21 cellular contexts compared by ENCODE assay signal in genomic region chr14:71119832-71120231, GRCh38.
A peak's percentile ranks its signal among the peaks of the same experiment; 100 is the strongest.
DNase-seq lines count a peak whose midpoint lies in the region; ATAC-seq and TF ChIP-seq lines count a peak whose summit lies in the region.
"Had no signal": no experiment of that assay in that cellular context is flagged by ENCODE, and none has a peak within 500 bp of the region (broad histone marks: within the 10 kb centered on the region; RNA-seq: fewer than 3 reads in every experiment).

No MANE protein-coding gene starts in this region.

- peaks cover 38% of the 10 kb centered on the region for H3K4me1 Mint-ChIP-seq in activated naive CD8-positive, alpha-beta T cell treated with anti-CD3 and anti-CD28 coated beads, Interleukin-2, amount 50 U/mL, for 24 hours
- peaks cover 20% of the 10 kb centered on the region for H3K4me1 Mint-ChIP-seq in activated naive CD8-positive, alpha-beta T cell treated with anti-CD3 and anti-CD28 coated beads for 36 hours
- peaks cover 8% of the 10 kb centered on the region; the same call in 2 of the 3 replicates for H3K4me1 Mint-ChIP-seq in GM23338

- H3K4me3 Mint-ChIP-seq in activated naive CD8-positive, alpha-beta T cell treated with anti-CD3 and anti-CD28 coated beads, Interleukin-2, amount 50 U/mL, for 24 hours = no peak overlapping the region
- H3K4me3 Mint-ChIP-seq in activated naive CD8-positive, alpha-beta T cell treated with anti-CD3 and anti-CD28 coated beads for 36 hours = no peak overlapping the region
- no peak overlapping the region for H3K4me3 Mint-ChIP-seq in GM23338

- H3K4me2 ChIP-seq in GM23338 = no peak overlapping the region

- no peak for ATAC-seq in activated naive CD8-positive, alpha-beta T cell treated with anti-CD3 and anti-CD28 coated beads, Interleukin-2, amount 50 U/mL, for 24 hours
- ATAC-seq in GM23338 = no peak
- ATAC-seq: GM12878 had no signal

- no peaks in the 10 kb centered on the region for H4K20me1 ChIP-seq in GM23338 (replicated peaks; ENCODE audit: insufficient read depth)

- H3K27me3 ChIP-seq in GM23338 (ENCODE audit: insufficient read depth) = no peaks in the 10 kb centered on the region
- H3K27me3 ChIP-seq: BE2C had no signal

- no peak overlapping the region for H2AFZ ChIP-seq in GM23338

- H3K4me1 ChIP-seq in GM23338 (ENCODE audit: insufficient read depth) = peaks cover 7% of the 10 kb centered on the region
- H3K4me1 ChIP-seq: BE2C had no signal

- H3K36me3 ChIP-seq in GM23338 (ENCODE audit: insufficient read depth) = no peaks in the 10 kb centered on the region
- H3K36me3 ChIP-seq: BE2C had no signal

- H3K27ac Mint-ChIP-seq in activated naive CD8-positive, alpha-beta T cell treated with anti-CD3 and anti-CD28 coated beads, Interleukin-2, amount 50 U/mL, for 24 hours = peak overlapping the region; percentile 89
- no peak overlapping the region for H3K27ac Mint-ChIP-seq in activated naive CD8-positive, alpha-beta T cell treated with anti-CD3 and anti-CD28 coated beads for 36 hours
- H3K27ac Mint-ChIP-seq in GM23338 = no peak overlapping the region
- H3K27ac Mint-ChIP-seq: CD4-positive, CD25-positive, alpha-beta regulatory T cell had no signal

- no peaks in the 10 kb centered on the region for H3K79me2 ChIP-seq in GM23338 (replicated peaks; ENCODE audit: insufficient read depth)

- no peaks in the 10 kb centered on the region; the same call in 1 of the 2 replicates for H3K9me2 ChIP-seq in GM23338 (ENCODE audit: insufficient read depth)

- no peak for TF ChIP-seq CTCF in GM23338 (conservative IDR thresholded peaks at IDR 0.05; ENCODE audit: low read depth in 2 of 2)

- H3K4me3 ChIP-seq in GM23338 = no peak overlapping the region
- H3K4me3 ChIP-seq: GM12878 had no signal

- H3K9me3 Mint-ChIP-seq in activated naive CD8-positive, alpha-beta T cell treated with anti-CD3 and anti-CD28 coated beads, Interleukin-2, amount 50 U/mL, for 24 hours = no peaks in the 10 kb centered on the region
- no peaks in the 10 kb centered on the region for H3K9me3 Mint-ChIP-seq in activated naive CD8-positive, alpha-beta T cell treated with anti-CD3 and anti-CD28 coated beads for 36 hours
- H3K9me3 Mint-ChIP-seq in GM23338 = peaks cover 38% of the 10 kb centered on the region
- H3K9me3 Mint-ChIP-seq: CD4-positive, CD25-positive, alpha-beta regulatory T cell had no signal

- no peak overlapping the region for H3K27ac ChIP-seq in GM23338 (ENCODE audit: low read depth)
- H3K27ac ChIP-seq: RWPE1 had no signal

- no peak for DNase-seq in activated naive CD8-positive, alpha-beta T cell treated with anti-CD3 and anti-CD28 coated beads, Interleukin-2, amount 50 U/mL, for 24 hours
- no peak for DNase-seq in activated naive CD8-positive, alpha-beta T cell treated with anti-CD3 and anti-CD28 coated beads for 36 hours
- peak; percentile 30 for DNase-seq in RPMI7951 (ENCODE audit: low read depth)
- DNase-seq in fibroblast of peridontal ligament (ENCODE audit: extremely low read depth) = peak; percentile 52
- peak; percentile 50 for DNase-seq in stromal cell of bone marrow (ENCODE audit: low read depth)
- DNase-seq in mesenteric fat pad (ENCODE audit: low spot score) = no peak
- no peak for DNase-seq in foreskin melanocyte
- DNase-seq in GM23338 (ENCODE audit: low spot score) = no peak
- DNase-seq: BE2C; CD4-positive, CD25-positive, alpha-beta regulatory T cell; DMS153; KG1; MV-4-11; NCI-H1417; NCI-H187; NCI-H2107; NCI-H510A treated with DMSO at 0.1 percent for 48 hours; NCI-H774; OCI-M1 had no signal

- no peaks in the 10 kb centered on the region for H3F3A ChIP-seq in GM23338 (replicated peaks; ENCODE audit: low read depth)

- no peaks in the 10 kb centered on the region for H3K27me3 Mint-ChIP-seq in activated naive CD8-positive, alpha-beta T cell treated with anti-CD3 and anti-CD28 coated beads, Interleukin-2, amount 50 U/mL, for 24 hours
- no peaks in the 10 kb centered on the region for H3K27me3 Mint-ChIP-seq in activated naive CD8-positive, alpha-beta T cell treated with anti-CD3 and anti-CD28 coated beads for 36 hours
- peaks cover 11% of the 10 kb centered on the region for H3K27me3 Mint-ChIP-seq in GM23338 (ENCODE audit: insufficient read depth, low read depth, poor library complexity)
- H3K27me3 Mint-ChIP-seq: CD4-positive, CD25-positive, alpha-beta regulatory T cell had no signal

- H3K36me3 Mint-ChIP-seq in activated naive CD8-positive, alpha-beta T cell treated with anti-CD3 and anti-CD28 coated beads, Interleukin-2, amount 50 U/mL, for 24 hours (ENCODE audit: low read depth) = peaks cover 13% of the 10 kb centered on the region
- H3K36me3 Mint-ChIP-seq in activated naive CD8-positive, alpha-beta T cell treated with anti-CD3 and anti-CD28 coated beads for 36 hours = peaks cover 3% of the 10 kb centered on the region
- H3K36me3 Mint-ChIP-seq in GM23338 (ENCODE audit: low read depth) = peaks cover 37% of the 10 kb centered on the region

TF ChIP-seq in GM23338, 12 proteins besides CTCF, POLR2A, EP300 and RAD21 (continues in another document):
- no peak for TF ChIP-seq EZH2phosphoT487 (IDR thresholded peaks at IDR 0.05; ENCODE audit: unreplicated experiment)
- TF ChIP-seq, protein P1, sequence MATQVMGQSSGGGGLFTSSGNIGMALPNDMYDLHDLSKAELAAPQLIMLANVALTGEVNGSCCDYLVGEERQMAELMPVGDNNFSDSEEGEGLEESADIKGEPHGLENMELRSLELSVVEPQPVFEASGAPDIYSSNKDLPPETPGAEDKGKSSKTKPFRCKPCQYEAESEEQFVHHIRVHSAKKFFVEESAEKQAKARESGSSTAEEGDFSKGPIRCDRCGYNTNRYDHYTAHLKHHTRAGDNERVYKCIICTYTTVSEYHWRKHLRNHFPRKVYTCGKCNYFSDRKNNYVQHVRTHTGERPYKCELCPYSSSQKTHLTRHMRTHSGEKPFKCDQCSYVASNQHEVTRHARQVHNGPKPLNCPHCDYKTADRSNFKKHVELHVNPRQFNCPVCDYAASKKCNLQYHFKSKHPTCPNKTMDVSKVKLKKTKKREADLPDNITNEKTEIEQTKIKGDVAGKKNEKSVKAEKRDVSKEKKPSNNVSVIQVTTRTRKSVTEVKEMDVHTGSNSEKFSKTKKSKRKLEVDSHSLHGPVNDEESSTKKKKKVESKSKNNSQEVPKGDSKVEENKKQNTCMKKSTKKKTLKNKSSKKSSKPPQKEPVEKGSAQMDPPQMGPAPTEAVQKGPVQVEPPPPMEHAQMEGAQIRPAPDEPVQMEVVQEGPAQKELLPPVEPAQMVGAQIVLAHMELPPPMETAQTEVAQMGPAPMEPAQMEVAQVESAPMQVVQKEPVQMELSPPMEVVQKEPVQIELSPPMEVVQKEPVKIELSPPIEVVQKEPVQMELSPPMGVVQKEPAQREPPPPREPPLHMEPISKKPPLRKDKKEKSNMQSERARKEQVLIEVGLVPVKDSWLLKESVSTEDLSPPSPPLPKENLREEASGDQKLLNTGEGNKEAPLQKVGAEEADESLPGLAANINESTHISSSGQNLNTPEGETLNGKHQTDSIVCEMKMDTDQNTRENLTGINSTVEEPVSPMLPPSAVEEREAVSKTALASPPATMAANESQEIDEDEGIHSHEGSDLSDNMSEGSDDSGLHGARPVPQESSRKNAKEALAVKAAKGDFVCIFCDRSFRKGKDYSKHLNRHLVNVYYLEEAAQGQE (IDR thresholded peaks at IDR 0.05; ENCODE audit: unreplicated experiment) = no peak
- TF ChIP-seq POLR2AphosphoS5 (IDR thresholded peaks at IDR 0.05; ENCODE audit: low read depth) = no peak
- no peak for TF ChIP-seq ZNF114 (CRISPR knock-in tag; IDR thresholded peaks at IDR 0.05)
- no peak for TF ChIP-seq STAT1 (IDR thresholded peaks at IDR 0.05; ENCODE audit: unreplicated experiment)

Comparison
In these comparisons a context has a peak if more than half of its experiments do, and no peak if none do; other contexts are left out.
1. DNase-seq: peak in RPMI7951 (single experiment), fibroblast of peridontal ligament (single experiment) and stromal cell of bone marrow (single experiment); none in activated naive CD8-positive, alpha-beta T cell treated with anti-CD3 and anti-CD28 coated beads, Interleukin-2, amount 50 U/mL, for 24 hours (single experiment), activated naive CD8-positive, alpha-beta T cell treated with anti-CD3 and anti-CD28 coated beads for 36 hours (single experiment), mesenteric fat pad (single experiment), foreskin melanocyte (single experiment) and GM23338 (single experiment).